ENCODE assay signal across 31 cellular contexts in genomic region chr9:79329861-79330260, GRCh38.
"Had no signal": no experiment of that assay in that cellular context is flagged by ENCODE, and none has a peak within 500 bp of the region (broad histone marks: within the 10 kb centered on the region; RNA-seq: fewer than 3 reads in every experiment).

No MANE protein-coding gene starts in this region.

- H3K4me3 ChIP-seq: left lung, lower lobe of right lung, pancreas, prostate gland, smooth muscle cell, tibial nerve, upper lobe of left lung, vagina had no signal

- H3K27ac ChIP-seq: left lung, lower lobe of right lung, pancreas, prostate gland, tibial nerve, upper lobe of left lung, vagina had no signal

- ATAC-seq: left colon; left lung; lower lobe of right lung; natural killer cell; pancreas; right cardiac atrium; sciatic nerve; stimulated activated memory B cell treated with anti-CD40 and anti-IgM and Interleukin-4, amounts not matched to agents 10 μg/mL and 1 μg/mL and 100 μg/mL, for 72 hours; stimulated activated naive CD8-positive, alpha-beta T cell treated with anti-CD3 and anti-CD28 coated beads, Interleukin-15, amount 100 ng/mL, for 72 hours had no signal

- H3K27ac Mint-ChIP-seq: immature natural killer cell; mesothelial cell of epicardium; naive B cell; natural killer cell; nephron progenitor cell; stimulated activated memory B cell treated with anti-CD40 and anti-IgM and Interleukin-4, amounts not matched to agents 10 μg/mL and 1 μg/mL and 100 μg/mL, for 72 hours; stimulated activated naive CD8-positive, alpha-beta T cell treated with anti-CD3 and anti-CD28 coated beads, Interleukin-15, amount 100 ng/mL, for 72 hours had no signal

- FAIRE-seq: islet of Langerhans, pancreas had no signal

- H3K4me2 ChIP-seq: smooth muscle cell had no signal

- H3K36me3 Mint-ChIP-seq: immature natural killer cell; mesothelial cell of epicardium; naive B cell; natural killer cell; stimulated activated memory B cell treated with anti-CD40 and anti-IgM and Interleukin-4, amounts not matched to agents 10 μg/mL and 1 μg/mL and 100 μg/mL, for 72 hours had no signal

- H3K27me3 Mint-ChIP-seq: stimulated activated memory B cell treated with anti-CD40 and anti-IgM and Interleukin-4, amounts not matched to agents 10 μg/mL and 1 μg/mL and 100 μg/mL, for 72 hours; stimulated activated naive CD8-positive, alpha-beta T cell treated with anti-CD3 and anti-CD28 coated beads, Interleukin-15, amount 100 ng/mL, for 72 hours had no signal

- H3K4me1 Mint-ChIP-seq: immature natural killer cell; naive B cell; natural killer cell; stimulated activated memory B cell treated with anti-CD40 and anti-IgM and Interleukin-4, amounts not matched to agents 10 μg/mL and 1 μg/mL and 100 μg/mL, for 72 hours; stimulated activated naive CD8-positive, alpha-beta T cell treated with anti-CD3 and anti-CD28 coated beads, Interleukin-15, amount 100 ng/mL, for 72 hours had no signal

- H3K4me1 ChIP-seq: left lung, lower lobe of right lung, pancreas, prostate gland, tibial nerve, upper lobe of left lung, vagina had no signal

- DNase-seq: hypothalamus; immature natural killer cell; kidney; left colon; left lung; lower lobe of right lung; mammary epithelial cell; mesenchymal stem cell; naive B cell; natural killer cell; nephron progenitor cell; pancreas; posterior cingulate gyrus; retina; right cardiac atrium; stimulated activated CD4-positive, alpha-beta T cell treated with anti-CD3 and anti-CD28 coated beads, Interleukin-1b, Interleukin-23, amount 100 ng/mL, for 48 hours; stimulated activated CD4-positive, alpha-beta T cell treated with anti-CD3 and anti-CD28 coated beads, Interleukin-2, amount 100 ng/mL, for 48 hours; stimulated activated CD4-positive, alpha-beta T cell treated with anti-CD3 and anti-CD28 coated beads, Interleukin-4, amount 100 ng/mL, for 4 hours; stimulated activated CD8-positive, alpha-beta memory T cell treated with anti-CD3 and anti-CD28 coated beads, Interleukin-4, amount 100 ng/mL, for 48 hours; stimulated activated naive CD4-positive, alpha-beta T cell treated with Interleukin-2 at 50 U/mL for 16 hours; stimulated activated naive CD8-positive, alpha-beta T cell treated with anti-CD3 and anti-CD28 coated beads, Interleukin-15, amount 100 ng/mL, for 72 hours; substantia nigra; upper lobe of left lung had no signal

- H3K9me3 ChIP-seq: lower lobe of right lung, pancreas, prostate gland, upper lobe of left lung, vagina had no signal

- H3K9me3 Mint-ChIP-seq: mesothelial cell of epicardium; nephron progenitor cell; stimulated activated memory B cell treated with anti-CD40 and anti-IgM and Interleukin-4, amounts not matched to agents 10 μg/mL and 1 μg/mL and 100 μg/mL, for 72 hours; stimulated activated naive CD8-positive, alpha-beta T cell treated with anti-CD3 and anti-CD28 coated beads, Interleukin-15, amount 100 ng/mL, for 72 hours had no signal

- H3K36me3 ChIP-seq: left lung, lower lobe of right lung, pancreas, prostate gland, tibial nerve, upper lobe of left lung, vagina had no signal

- H3K27me3 ChIP-seq: left lung, pancreas, tibial nerve, upper lobe of left lung, vagina had no signal

- H3K4me3 Mint-ChIP-seq: immature natural killer cell; mesothelial cell of epicardium; naive B cell; natural killer cell; nephron progenitor cell; stimulated activated memory B cell treated with anti-CD40 and anti-IgM and Interleukin-4, amounts not matched to agents 10 μg/mL and 1 μg/mL and 100 μg/mL, for 72 hours; stimulated activated naive CD8-positive, alpha-beta T cell treated with anti-CD3 and anti-CD28 coated beads, Interleukin-15, amount 100 ng/mL, for 72 hours had no signal
